9 cellular contexts compared by ENCODE assay signal in genomic region chr17:79772726-79773125, GRCh38. TPM values are rescaled to one million over a fixed set of nuclear protein-coding genes. Genes with fewer than 3 reads are reported as not detected.
"Had no signal": no experiment of that assay in that cellular context is flagged by ENCODE, and none has a peak within 500 bp of the region (broad histone marks: within the 10 kb centered on the region; RNA-seq: fewer than 3 reads in every experiment).

No MANE protein-coding gene starts in this region.

RNA-seq across cellular contexts. Expression of gene ENPP7, which starts 42.0 kb away (rescaled TPM):
- total RNA-seq: LHCN-M2, MCF 10A, NCI-H460, PC-9, Right ventricle myocardium inferior, RPMI7951, SJCRH30, SK-MEL-5 had no signal
- polyA plus RNA-seq: SK-N-SH had no signal
